ENCODE assay signal across 17 cellular contexts in the genomic region with DNA sequence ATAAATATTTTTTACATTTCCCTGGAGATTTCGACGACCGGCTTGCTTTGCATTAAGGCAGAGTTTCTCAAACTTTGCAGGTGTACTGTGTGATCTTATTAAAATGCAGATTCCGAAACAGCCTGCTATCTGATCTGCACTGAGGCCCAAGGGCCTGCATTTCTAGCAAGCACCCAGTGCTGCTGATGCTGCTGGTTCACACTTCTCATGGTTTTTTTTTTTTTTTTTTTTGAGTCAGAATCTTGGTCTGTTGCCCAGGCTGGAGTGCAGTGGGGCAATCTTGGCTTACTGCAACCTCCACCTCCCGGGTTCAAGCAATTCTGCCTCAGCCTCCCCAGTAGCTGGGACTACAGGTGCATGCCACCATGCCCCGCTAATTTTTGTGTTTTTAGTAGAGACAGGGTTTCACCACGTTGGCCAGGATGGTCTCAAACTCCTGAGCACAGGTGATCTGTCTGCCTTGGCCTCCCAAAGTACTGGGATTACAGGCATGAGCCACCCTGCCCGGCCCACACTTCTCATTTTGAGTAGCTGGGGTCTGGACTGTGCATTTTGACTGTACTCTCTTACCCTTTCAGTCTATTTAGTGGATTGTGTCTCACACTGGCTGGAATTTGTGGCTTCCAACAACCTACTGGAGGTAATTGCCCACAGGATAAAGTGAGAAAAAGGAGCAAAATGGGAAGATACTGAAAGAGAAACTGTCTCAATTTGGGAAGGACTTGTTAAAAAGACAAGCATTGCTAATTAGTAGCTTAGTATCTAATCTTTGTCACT.
A peak's percentile ranks its signal among the peaks of the same experiment; 100 is the strongest.
DNase-seq lines count a peak whose midpoint lies in the region; ATAC-seq and TF ChIP-seq lines count a peak whose summit lies in the region.
"Had no signal": no experiment of that assay in that cellular context is flagged by ENCODE, and none has a peak within 500 bp of the region (broad histone marks: within the 10 kb centered on the region; RNA-seq: fewer than 3 reads in every experiment).

No MANE protein-coding gene starts in this region.

- TF ChIP-seq EP300 in SK-N-SH (IDR thresholded peaks at IDR 0.05; ENCODE audit: borderline replicate concordance in 1 of 2, low read depth in 1 of 2, low read length in 1 of 2) = no peak

- no peaks in the 10 kb centered on the region for H3K79me2 ChIP-seq in SK-N-SH (ENCODE audit: insufficient read depth)

- no peak for TF ChIP-seq RAD21 in SK-N-SH (IDR thresholded peaks at IDR 0.05; ENCODE audit: low read length)

- ATAC-seq in SK-N-SH treated with all-trans-retinoic acid at 6 μM for 48 hours = no peak

- H3K9me2 ChIP-seq in SK-N-SH = no peaks in the 10 kb centered on the region

- H3K27ac Mint-ChIP-seq in nephron progenitor cell = peak overlapping the region; percentile 83
- H3K27ac Mint-ChIP-seq: mesothelial cell of epicardium had no signal

- CTCF ChIA-PET in SK-N-SH (lab: Yijun Ruan, JAX) = interaction anchor here (0.7 to 2.5 kb wide), 5 partner anchors 16 to 193 kb away, joined by 3 to 9 read pairs (median 4); no protein-coding TSS in a partner anchor

- H3K27me3 ChIP-seq in SK-N-SH (ENCODE audit: insufficient read depth) = no peaks in the 10 kb centered on the region
- H3K27me3 ChIP-seq in GM06990 (replicated peaks; ENCODE audit: control insufficient read depth, insufficient read depth, low read length) = no peaks in the 10 kb centered on the region
- H3K27me3 ChIP-seq in adrenal gland = no peaks in the 10 kb centered on the region
- H3K27me3 ChIP-seq: SJCRH30 had no signal

- 73% methylated on average over 8 of the region's 8 CpGs for WGBS in SK-N-SH (ENCODE audit: low lambda C conversion rate)
- 63 to 81% (median 72%) methylated on average over 7 to 8 of the region's 8 CpGs for WGBS in adrenal gland, 4 donors

- TF ChIP-seq POLR2A in adrenal gland (IDR thresholded peaks at IDR 0.05) = no peak

- H3K4me3 ChIP-seq in SK-N-SH (ENCODE audit: low read depth in 2 of 2, low read length in 1 of 2) (no peak overlapping the region), GM06990 (replicated peaks; ENCODE audit: low read depth, low read length) (no peak overlapping the region), adrenal gland (no peak overlapping the region)
- H3K4me3 ChIP-seq: HAP-1, SJCRH30 had no signal

- H3K4me1 ChIP-seq in SK-N-SH (ENCODE audit: control insufficient read depth in 1 of 2, insufficient read depth in 2 of 2, low read depth in 1 of 2, low read length in 1 of 2) = peaks cover 5 to 23% of the 10 kb centered on the region in 2 experiments; a peak in 3 of 4 replicates
- peaks cover 31 to 67% of the 10 kb centered on the region in 2 donors for H3K4me1 ChIP-seq in adrenal gland (replicated peaks in 1 of 2)
- H3K4me1 ChIP-seq: HAP-1 had no signal

- TF ChIP-seq CTCF in SK-N-SH (IDR thresholded peaks at IDR 0.05) (no peak), GM06990 (IDR thresholded peaks at IDR 0.05; ENCODE audit: insufficient read depth, low read length, poor library complexity, severe bottlenecking) (no peak), adrenal gland (IDR thresholded peaks at IDR 0.05) (no peak), nephron progenitor cell (IDR thresholded peaks at IDR 0.05) (no peak)

- intact Hi-C loops in adrenal gland (cut with DNase I) = no loop called here

- peaks cover 45% of the 10 kb centered on the region for H3K36me3 Mint-ChIP-seq in nephron progenitor cell (ENCODE audit: low read depth)
- H3K36me3 Mint-ChIP-seq: mesothelial cell of epicardium had no signal

- no peak overlapping the region for H3K27ac ChIP-seq in SK-N-SH (ENCODE audit: low read depth in 2 of 2, low read length in 1 of 2)
- H3K27ac ChIP-seq in adrenal gland = peak overlapping the region in 3 of 5 donors; percentile 40 to 62 (median 55)
- H3K27ac ChIP-seq: SJCRH30 had no signal

- H3K4me1 Mint-ChIP-seq in nephron progenitor cell = peaks cover 78% of the 10 kb centered on the region

- no peak overlapping the region for H3K4me2 ChIP-seq in SK-N-SH

- H4K20me1 ChIP-seq in SK-N-SH (ENCODE audit: insufficient read depth) = no peaks in the 10 kb centered on the region

- H3K4me3 Mint-ChIP-seq in nephron progenitor cell = peak overlapping the region; percentile 6
- H3K4me3 Mint-ChIP-seq: mesothelial cell of epicardium had no signal

- no peaks in the 10 kb centered on the region for H3F3A ChIP-seq in SK-N-SH (replicated peaks; ENCODE audit: insufficient read depth)

- peaks cover 16% of the 10 kb centered on the region for H3K9me3 Mint-ChIP-seq in nephron progenitor cell

- H2AFZ ChIP-seq in SK-N-SH (ENCODE audit: low read depth) = no peak overlapping the region

- DNase-seq in SK-N-SH = no peak
- DNase-seq in GM06990 (ENCODE audit: extremely low read depth, insufficient read length) = peak; percentile 5
- DNase-seq in adrenal gland = peak in 4 of 7 donors; percentile 37 to 48 (median 42)
- DNase-seq in nephron progenitor cell = no peak
- no peak for DNase-seq in NCI-H1694 (lab: John Stamatoyannopoulos, UW)
- no peak for DNase-seq in AML-193 (lab: John Stamatoyannopoulos, UW)
- no peak for DNase-seq in NCI-H345 (lab: John Stamatoyannopoulos, UW)
- DNase-seq: 8988T, amniotic stem cell, EL, Karpas-422, NCI-H1436 treated with DMSO at 0.1 percent for 48 hours, NCI-H510A, SJCRH30 had no signal

- H3K27me3 Mint-ChIP-seq in nephron progenitor cell (ENCODE audit: low read depth, poor library complexity) = no peaks in the 10 kb centered on the region

- POLR2A ChIA-PET in SK-N-SH (lab: Yijun Ruan, JAX) = no interaction called here

- no peak overlapping the region for H3K9ac ChIP-seq in SK-N-SH

- H3K9me3 ChIP-seq in SK-N-SH = no peaks in the 10 kb centered on the region
- no peaks in the 10 kb centered on the region for H3K9me3 ChIP-seq in adrenal gland (replicated peaks in 1 of 3)
- H3K9me3 ChIP-seq: HAP-1, SJCRH30 had no signal

- H3K36me3 ChIP-seq in SK-N-SH (replicated peaks in 1 of 2; ENCODE audit: control insufficient read depth in 1 of 2, insufficient read depth in 2 of 2, low read length in 1 of 2) (no peaks in the 10 kb centered on the region), GM06990 (ENCODE audit: control insufficient read depth, insufficient read depth, low read length) (no peaks in the 10 kb centered on the region), adrenal gland (replicated peaks in 1 of 2) (no peaks in the 10 kb centered on the region)
- H3K36me3 ChIP-seq: HAP-1, SJCRH30 had no signal

TF ChIP-seq in SK-N-SH, 30 proteins besides CTCF, POLR2A, EP300 and RAD21:
- TF ChIP-seq POLR2AphosphoS5 (IDR thresholded peaks at IDR 0.05; ENCODE audit: low read depth, low read length) = no peak
- 0 out of 2 replicates have a peak, but pooled peaks have one; percentile 4 for TF ChIP-seq RCOR1 (IDR thresholded peaks at IDR 0.05; ENCODE audit: low read length)
- 0 out of 2 replicates have a peak, but pooled peaks have one; percentile 8 for TF ChIP-seq NFIC (IDR thresholded peaks at IDR 0.05; ENCODE audit: borderline replicate concordance)
TF ChIP-seq in SK-N-SH: peak in this region for 2.

TF ChIP-seq in SK-N-SH treated with all-trans-retinoic acid at 6 μM for 48 hours, 23 proteins besides CTCF, POLR2A, EP300 and RAD21:
- TF ChIP-seq, protein P1, sequence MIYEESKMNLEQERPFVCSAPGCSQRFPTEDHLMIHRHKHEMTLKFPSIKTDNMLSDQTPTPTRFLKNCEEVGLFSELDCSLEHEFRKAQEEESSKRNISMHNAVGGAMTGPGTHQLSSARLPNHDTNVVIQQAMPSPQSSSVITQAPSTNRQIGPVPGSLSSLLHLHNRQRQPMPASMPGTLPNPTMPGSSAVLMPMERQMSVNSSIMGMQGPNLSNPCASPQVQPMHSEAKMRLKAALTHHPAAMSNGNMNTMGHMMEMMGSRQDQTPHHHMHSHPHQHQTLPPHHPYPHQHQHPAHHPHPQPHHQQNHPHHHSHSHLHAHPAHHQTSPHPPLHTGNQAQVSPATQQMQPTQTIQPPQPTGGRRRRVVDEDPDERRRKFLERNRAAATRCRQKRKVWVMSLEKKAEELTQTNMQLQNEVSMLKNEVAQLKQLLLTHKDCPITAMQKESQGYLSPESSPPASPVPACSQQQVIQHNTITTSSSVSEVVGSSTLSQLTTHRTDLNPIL (CRISPR knock-in tag; IDR thresholded peaks at IDR 0.05; ENCODE audit: low read depth) = no peak
- TF ChIP-seq TCF4 (CRISPR knock-in tag; IDR thresholded peaks at IDR 0.05; ENCODE audit: borderline replicate concordance) = no peak
- TF ChIP-seq ARNTL (CRISPR knock-in tag; IDR thresholded peaks at IDR 0.05; ENCODE audit: borderline replicate concordance, low read depth) = no peak
- TF ChIP-seq ZFP30 (CRISPR knock-in tag; IDR thresholded peaks at IDR 0.05) = no peak
- no peak for TF ChIP-seq ZC3H10 (CRISPR knock-in tag; IDR thresholded peaks at IDR 0.05)
- TF ChIP-seq, protein P2, sequence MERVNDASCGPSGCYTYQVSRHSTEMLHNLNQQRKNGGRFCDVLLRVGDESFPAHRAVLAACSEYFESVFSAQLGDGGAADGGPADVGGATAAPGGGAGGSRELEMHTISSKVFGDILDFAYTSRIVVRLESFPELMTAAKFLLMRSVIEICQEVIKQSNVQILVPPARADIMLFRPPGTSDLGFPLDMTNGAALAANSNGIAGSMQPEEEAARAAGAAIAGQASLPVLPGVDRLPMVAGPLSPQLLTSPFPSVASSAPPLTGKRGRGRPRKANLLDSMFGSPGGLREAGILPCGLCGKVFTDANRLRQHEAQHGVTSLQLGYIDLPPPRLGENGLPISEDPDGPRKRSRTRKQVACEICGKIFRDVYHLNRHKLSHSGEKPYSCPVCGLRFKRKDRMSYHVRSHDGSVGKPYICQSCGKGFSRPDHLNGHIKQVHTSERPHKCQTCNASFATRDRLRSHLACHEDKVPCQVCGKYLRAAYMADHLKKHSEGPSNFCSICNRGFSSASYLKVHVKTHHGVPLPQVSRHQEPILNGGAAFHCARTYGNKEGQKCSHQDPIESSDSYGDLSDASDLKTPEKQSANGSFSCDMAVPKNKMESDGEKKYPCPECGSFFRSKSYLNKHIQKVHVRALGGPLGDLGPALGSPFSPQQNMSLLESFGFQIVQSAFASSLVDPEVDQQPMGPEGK (CRISPR knock-in tag; IDR thresholded peaks at IDR 0.05; ENCODE audit: borderline replicate concordance) = no peak
- TF ChIP-seq ZNF70 (CRISPR knock-in tag; IDR thresholded peaks at IDR 0.05) = no peak
- no peak for TF ChIP-seq PPARA (CRISPR knock-in tag; IDR thresholded peaks at IDR 0.05; ENCODE audit: borderline replicate concordance)
- no peak for TF ChIP-seq GLIS3 (CRISPR knock-in tag; IDR thresholded peaks at IDR 0.05)
- TF ChIP-seq OSR1 (CRISPR knock-in tag; IDR thresholded peaks at IDR 0.05) = no peak
- TF ChIP-seq TOX (CRISPR knock-in tag; IDR thresholded peaks at IDR 0.05; ENCODE audit: borderline replicate concordance) = no peak
- TF ChIP-seq ESRRG (CRISPR knock-in tag; IDR thresholded peaks at IDR 0.05) = no peak

Comparison
In these comparisons a context has a peak if more than half of its experiments do, and no peak if none do; other contexts are left out.
1. DNase-seq: peak in GM06990 (single experiment) and adrenal gland (4 of 7); none in SK-N-SH (single experiment), nephron progenitor cell (single experiment), NCI-H1694 (single experiment), AML-193 (0 of 2) and NCI-H345 (single experiment).
2. H3K27ac ChIP-seq: peak in adrenal gland (3 of 5); none in SK-N-SH (0 of 2).